Comparison of ENCODE assay signal across 21 cellular contexts in the genomic region with DNA sequence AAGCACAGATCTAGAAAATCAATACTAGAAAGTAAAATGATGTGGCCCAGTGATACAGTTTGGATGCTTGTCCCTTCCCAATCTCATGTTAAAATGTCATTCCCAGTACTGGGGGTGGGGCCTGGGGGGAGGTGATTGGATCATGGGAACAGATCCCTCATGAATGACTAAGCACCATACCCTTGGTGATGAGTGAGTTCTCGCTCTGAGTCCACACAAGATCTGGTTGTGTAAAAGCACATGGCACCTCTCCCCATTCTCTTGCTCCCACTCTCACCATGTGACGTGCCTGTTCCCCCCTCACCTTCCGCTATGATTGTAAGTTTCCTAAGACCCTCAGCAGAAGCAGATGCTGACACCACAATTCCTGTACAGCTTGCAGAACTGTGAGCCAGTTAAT.
"Had no signal": no experiment of that assay in that cellular context is flagged by ENCODE, and none has a peak within 500 bp of the region (broad histone marks: within the 10 kb centered on the region; RNA-seq: fewer than 3 reads in every experiment).

No MANE protein-coding gene starts in this region.

- H3K4me3 ChIP-seq: dorsolateral prefrontal cortex, esophagus muscularis mucosa, left ventricle myocardium inferior, ovary, upper lobe of left lung had no signal

- H3K27me3 ChIP-seq: brain microvascular endothelial cell, dorsolateral prefrontal cortex, esophagus muscularis mucosa, ovary, upper lobe of left lung had no signal

- H3K9me3 Mint-ChIP-seq: stimulated activated naive CD8-positive, alpha-beta T cell treated with anti-CD3 and anti-CD28 coated beads, Interleukin-15, Interleukin-2, amounts not matched to agents 100 ng/mL and 50 ng/mL, for 24 hours had no signal

- H3K27ac ChIP-seq: brain microvascular endothelial cell, dorsolateral prefrontal cortex, esophagus muscularis mucosa, left ventricle myocardium inferior, ovary, upper lobe of left lung had no signal

- H3K36me3 Mint-ChIP-seq: activated naive CD4-positive, alpha-beta T cell treated with anti-CD3 and anti-CD28 coated beads, Interleukin-2, amount 50 U/mL, for 72 hours; memory B cell; natural killer cell treated with Interleukin-12 subunit alpha and Interleukin-12 subunit beta and Interleukin-15 and Interleukin-18, amount 100 ng/mL, for 72 hours had no signal

- H3K27ac Mint-ChIP-seq: activated naive CD4-positive, alpha-beta T cell treated with anti-CD3 and anti-CD28 coated beads, Interleukin-2, amount 50 U/mL, for 72 hours; activated T-cell treated with anti-CD3 and anti-CD28 coated beads, Interleukin-2, amount 50 U/mL, for 24 hours; memory B cell; natural killer cell treated with Interleukin-12 subunit alpha and Interleukin-12 subunit beta and Interleukin-15 and Interleukin-18, amount 100 ng/mL, for 72 hours; stimulated activated naive CD8-positive, alpha-beta T cell treated with anti-CD3 and anti-CD28 coated beads, Interleukin-15, Interleukin-2, amounts not matched to agents 100 ng/mL and 50 ng/mL, for 24 hours had no signal

- H3K4me1 Mint-ChIP-seq: memory B cell had no signal

- H3K27me3 Mint-ChIP-seq: activated T-cell treated with anti-CD3 and anti-CD28 coated beads, Interleukin-2, amount 50 U/mL, for 24 hours; memory B cell; natural killer cell treated with Interleukin-12 subunit alpha and Interleukin-12 subunit beta and Interleukin-15 and Interleukin-18, amount 100 ng/mL, for 72 hours; stimulated activated naive CD8-positive, alpha-beta T cell treated with anti-CD3 and anti-CD28 coated beads, Interleukin-15, Interleukin-2, amounts not matched to agents 100 ng/mL and 50 ng/mL, for 24 hours had no signal

- H3K4me3 Mint-ChIP-seq: activated T-cell treated with anti-CD3 and anti-CD28 coated beads, Interleukin-2, amount 50 U/mL, for 24 hours; memory B cell; natural killer cell treated with Interleukin-12 subunit alpha and Interleukin-12 subunit beta and Interleukin-15 and Interleukin-18, amount 100 ng/mL, for 72 hours; stimulated activated naive CD8-positive, alpha-beta T cell treated with anti-CD3 and anti-CD28 coated beads, Interleukin-15, Interleukin-2, amounts not matched to agents 100 ng/mL and 50 ng/mL, for 24 hours had no signal

- H3K9me3 ChIP-seq: esophagus muscularis mucosa, ovary, upper lobe of left lung had no signal

- FAIRE-seq: endometrium, islet of Langerhans, TTC549 had no signal

- H3K36me3 ChIP-seq: brain microvascular endothelial cell, esophagus muscularis mucosa, left ventricle myocardium inferior, ovary, upper lobe of left lung had no signal

- DNase-seq: activated effector memory CD4-positive, alpha-beta T cell treated with Interleukin-2 at 50 U/mL for 16 hours; activated T-cell treated with anti-CD3 and anti-CD28 coated beads, Interleukin-2, amount 50 U/mL, for 24 hours; amygdala; brain microvascular endothelial cell; dorsolateral prefrontal cortex; foreskin fibroblast; glutamatergic neuron; left ventricle myocardium inferior; ovary; stimulated activated CD4-positive, alpha-beta T cell treated with anti-CD3 and anti-CD28 coated beads, Interleukin-4, amount 100 ng/mL, for 1 hour; stimulated activated CD8-positive, alpha-beta memory T cell treated with anti-CD3 and anti-CD28 coated beads, Interleukin-4, amount 100 ng/mL, for 48 hours; T-helper 2 cell; upper lobe of left lung had no signal

- ATAC-seq: activated naive CD4-positive, alpha-beta T cell treated with anti-CD3 and anti-CD28 coated beads, Interleukin-2, amount 50 U/mL, for 72 hours; natural killer cell treated with Interleukin-12 subunit alpha and Interleukin-12 subunit beta and Interleukin-15 and Interleukin-18, amount 100 ng/mL, for 72 hours had no signal

- H3K4me1 ChIP-seq: esophagus muscularis mucosa, left ventricle myocardium inferior, upper lobe of left lung had no signal
